ENCODE assay signal across 8 cellular contexts in the genomic region with DNA sequence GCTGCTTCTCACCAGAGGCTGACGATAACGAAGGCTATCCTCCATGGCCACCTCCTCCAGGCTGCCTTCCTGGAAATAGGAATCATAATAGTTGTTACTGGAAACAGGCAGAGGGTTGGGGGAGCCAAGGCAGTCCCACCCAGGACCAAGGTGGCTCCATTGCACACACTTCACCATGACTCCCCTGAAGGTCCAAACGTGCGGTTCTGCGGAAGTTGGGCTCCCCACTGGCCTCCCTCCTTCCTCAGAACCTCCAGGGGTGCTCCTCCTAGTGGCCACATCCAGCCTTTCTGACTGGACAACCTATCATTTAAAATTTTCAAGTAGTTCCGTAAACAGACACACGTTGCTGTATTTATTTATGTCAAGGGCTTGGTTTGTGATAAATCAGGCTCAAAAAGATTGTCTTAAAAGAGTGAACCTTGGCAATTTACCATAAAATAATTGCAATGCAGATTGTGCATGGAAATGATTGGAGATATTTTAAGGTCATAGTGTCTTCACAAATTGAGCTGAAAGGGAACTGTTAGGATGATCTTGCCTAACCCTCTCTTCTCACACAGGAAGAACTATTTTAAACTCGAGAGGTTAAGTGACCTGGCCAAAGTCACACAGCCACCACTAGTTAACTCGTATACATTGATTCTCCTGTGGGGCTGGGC. TPM values are rescaled to one million over a fixed set of nuclear protein-coding genes. Genes with fewer than 3 reads are reported as not detected.
DNase-seq lines count a peak whose midpoint lies in the region; ATAC-seq and TF ChIP-seq lines count a peak whose summit lies in the region.

No MANE protein-coding gene starts in this region.

- DNase-seq in CD1c-positive myeloid dendritic cell (ENCODE audit: extremely low spot score) (peak; percentile 74), HL-60 (ENCODE audit: low read depth in 1 of 2, low spot score in 1 of 2) (peak in 1 of 2 experiments; percentile 57), Panc1 (ENCODE audit: low read depth, low spot score) (no peak), heart right ventricle (peak; percentile 47), prostate gland (ENCODE audit: low spot score) (peak; percentile 21), NCI-H524 treated with DMSO at 0.1 percent for 48 hours (lab: John Stamatoyannopoulos, UW) (no peak)
- peak; percentile 14 for DNase-seq in activated gamma-delta T cell treated with anti-CD3 and anti-CD28 coated beads, Interleukin-2, amount 50 U/mL, for 16 hours (ENCODE audit: low read depth)

- ATAC-seq in Panc1, result peak; percentile 62; the same call in 1 of the 2 replicates
- no peak for ATAC-seq in heart right ventricle
- no peak for ATAC-seq in GM18505 (IDR thresholded peaks at IDR 0.05; ENCODE audit: unreplicated experiment)

- TF ChIP-seq CTCF in HL-60 (IDR thresholded peaks at IDR 0.05; ENCODE audit: insufficient read depth, low read length) (peak; percentile 81), Panc1 (IDR thresholded peaks at IDR 0.05) (peak; percentile 85), heart right ventricle (IDR thresholded peaks at IDR 0.05) (peak in 8 of 9 donors; percentile 59 to 75 (median 70)), prostate gland (IDR thresholded peaks at IDR 0.05) (peak in 3 of 4 experiments; percentile 49 to 61 (median 54))

- POLR2A ChIA-PET in Panc1 (lab: Charles Lee), result no interaction called here

- H3K4me3 ChIP-seq in HL-60 (replicated peaks; ENCODE audit: insufficient read depth, low read length) (no peak overlapping the region), Panc1 (ENCODE audit: low read depth in 2 of 2, low read length in 2 of 2) (peak overlapping the region in 1 of 2 experiments; percentile 80; a peak in 2 of 4 replicates), heart right ventricle (peak overlapping the region in 9 of 10 donors; percentile 52 to 88 (median 68)), prostate gland (peak overlapping the region in 1 of 2 donors; percentile 44)

- H3K36me3 ChIP-seq in Panc1 (ENCODE audit: control insufficient read depth, insufficient read depth, low read length) (no peaks in the 10 kb centered on the region), heart right ventricle (peaks cover 0 to 11% (median 0%) of the 10 kb centered on the region in 9 donors), prostate gland (no peaks in the 10 kb centered on the region)

- H3K27ac ChIP-seq in HL-60 (replicated peaks) (no peak overlapping the region), Panc1 (ENCODE audit: low read length) (no peak overlapping the region), heart right ventricle (peak overlapping the region; percentile 65 to 92 (median 84)), prostate gland (peak overlapping the region in 1 of 2 donors; percentile 64)

- in situ Hi-C loops in Panc1 (cut with HindIII; ENCODE audit: low pct_unique_long_range_greater_than_20kb, low sequenced_read_pairs), result no loop called here

- H3K9me3 ChIP-seq in Panc1 (ENCODE audit: control insufficient read depth, insufficient read depth, low read depth, low read length) (no peaks in the 10 kb centered on the region), heart right ventricle (no peaks in the 10 kb centered on the region), prostate gland (no peaks in the 10 kb centered on the region)

- peaks cover 3% of the 10 kb centered on the region for H3K4me1 ChIP-seq in Panc1 (ENCODE audit: control insufficient read depth, insufficient read depth, low read length)
- peaks cover 6 to 52% (median 42%) of the 10 kb centered on the region in 9 donors for H3K4me1 ChIP-seq in heart right ventricle
- H3K4me1 ChIP-seq in prostate gland (replicated peaks), result no peaks in the 10 kb centered on the region

- intact Hi-C loops in Panc1 (cut with micrococcal nuclease; ENCODE audit: unreplicated experiment) (no loop called here), heart right ventricle (cut with DNase I) (loop anchor here in 1 of 10 donors (2.0 kb wide), 1 partner anchor 29 kb away; a partner anchor contains a TSS), prostate gland (cut with DNase I) (no loop called here)

- BruUV-seq in Panc1 (replicated peaks; lab: Mats Ljungman, UMichigan), result no TSS peak

- CTCF ChIA-PET in Panc1 (lab: Charles Lee), result interaction anchor here (0.8 kb wide), 2 partner anchors 27 to 554 kb away, joined by 3 to 7 read pairs; no protein-coding TSS in a partner anchor

- no peak for TF ChIP-seq POLR2A in prostate gland (IDR thresholded peaks at IDR 0.05)
- TF ChIP-seq POLR2A in GM18505 (IDR thresholded peaks at IDR 0.05; ENCODE audit: borderline replicate concordance, extremely low read depth, insufficient read depth, insufficient read length), result no peak

- 30 to 32% methylated on average over 9 of the region's 9 CpGs for WGBS in heart right ventricle, 2 donors
- 25% methylated on average over 9 of the region's 9 CpGs for WGBS in prostate gland

- H3K27me3 ChIP-seq in HL-60 (ENCODE audit: insufficient read depth, poor library complexity, severe bottlenecking) (no peaks in the 10 kb centered on the region), Panc1 (ENCODE audit: control insufficient read depth, insufficient read depth, low read length) (no peaks in the 10 kb centered on the region), heart right ventricle (no peaks in the 10 kb centered on the region), prostate gland (replicated peaks; ENCODE audit: insufficient read depth) (no peaks in the 10 kb centered on the region)

RNA-seq across cellular contexts. Expression of a gene that starts 1.4 kb away (rescaled TPM):
- total RNA-seq in Panc1 (2021; ENCODE audit: unreplicated experiment) (2.4 TPM), heart right ventricle (10 to 100 TPM in 9 of 10 donors, 1 to 10 TPM in 1; 8.9 to 46.8 (median 14.8) TPM), prostate gland (10 to 100 TPM; 16.7 to 40.7 TPM)
- 1.9 TPM for polyA plus RNA-seq in Panc1 (2012; ENCODE audit: insufficient read length)
- 10 to 100 TPM; 11.7 to 17.4 TPM for polyA plus RNA-seq in heart right ventricle

RNA-seq across cellular contexts. Expression of a gene that starts 13.9 kb away (rescaled TPM):
- 111 TPM for total RNA-seq in Panc1 (2021; ENCODE audit: unreplicated experiment)
- polyA plus RNA-seq in Panc1 (2012; ENCODE audit: insufficient read length), result 107 TPM
- total RNA-seq in heart right ventricle, result 10 to 100 TPM; 16.3 to 31.3 (median 24.5) TPM
- 10 to 100 TPM; 26.2 to 51.7 TPM for polyA plus RNA-seq in heart right ventricle
- 10 to 100 TPM; 41.1 to 79.5 TPM for total RNA-seq in prostate gland

RNA-seq across cellular contexts. Expression of a gene that starts 30.0 kb away (rescaled TPM):
- 5.5 TPM for total RNA-seq in Panc1 (2021; ENCODE audit: unreplicated experiment)
- polyA plus RNA-seq in Panc1 (2012; ENCODE audit: insufficient read length), result 6.9 TPM
- total RNA-seq in heart right ventricle, result 1 to 10 TPM; 1.8 to 6.0 (median 3.1) TPM
- polyA plus RNA-seq in heart right ventricle, result 1 to 10 TPM; 3.3 to 3.8 TPM
- 10 to 100 TPM in 1 of 2 donors, 1 to 10 TPM in 1; 4.6 to 10.5 TPM for total RNA-seq in prostate gland

RNA-seq across cellular contexts. Expression of a gene that starts 31.1 kb away (rescaled TPM):
- total RNA-seq in Panc1 (2021; ENCODE audit: unreplicated experiment) (1.1 TPM), heart right ventricle (under 1 TPM in 2 of 10 donors, not detected in 8; 0.22 to 0.28 TPM), prostate gland (1 to 10 TPM; 1.1 to 9.7 TPM)
- 2.7 TPM for polyA plus RNA-seq in Panc1 (2012; ENCODE audit: insufficient read length)
- under 1 TPM; 0.29 to 0.49 TPM for polyA plus RNA-seq in heart right ventricle

RNA-seq across cellular contexts. Expression of a gene that starts 59.0 kb away (rescaled TPM):
- total RNA-seq in Panc1 (2021; ENCODE audit: unreplicated experiment), result not detected
- polyA plus RNA-seq in Panc1 (2012; ENCODE audit: insufficient read length), result not detected
- total RNA-seq in heart right ventricle, result under 1 TPM in 5 of 10 donors, not detected in 5; 0.11 to 0.37 (median 0.25) TPM
- polyA plus RNA-seq in heart right ventricle, result not detected
- 10 to 100 TPM in 1 of 2 donors, under 1 TPM in 1; 0.23 to 22.9 TPM for total RNA-seq in prostate gland

Comparison
In these comparisons a context has a peak if more than half of its experiments do, and no peak if none do; other contexts are left out.
1. DNase-seq: peak in CD1c-positive myeloid dendritic cell (single experiment), activated gamma-delta T cell treated with anti-CD3 and anti-CD28 coated beads, Interleukin-2, amount 50 U/mL, for 16 hours (single experiment), heart right ventricle (2 of 2) and prostate gland (single experiment); none in Panc1 (single experiment) and NCI-H524 treated with DMSO at 0.1 percent for 48 hours (single experiment).
2. H3K27ac ChIP-seq: peak in heart right ventricle (10 of 10); none in HL-60 (single experiment) and Panc1 (single experiment).
3. Peak in every context shown above with its lines, with median percentiles within 50 percentile points of each other: CTCF ChIP-seq.